ENCODE assay signal across 1 cellular context in genomic region chr22:49213731-49214352, GRCh38.
TF ChIP-seq lines count a peak whose summit lies in the region.

No MANE protein-coding gene starts in this region.

TF ChIP-seq in WTC11, 78 proteins besides CTCF, POLR2A, EP300 and RAD21 (continued from another document):
- TF ChIP-seq AFF4 (CRISPR knock-in tag; IDR thresholded peaks at IDR 0.05; ENCODE audit: borderline replicate concordance) (no peak), USF1 (CRISPR knock-in tag; IDR thresholded peaks at IDR 0.05) (no peak), E2F1 (CRISPR knock-in tag; IDR thresholded peaks at IDR 0.05) (no peak), MYBL2 (CRISPR knock-in tag; IDR thresholded peaks at IDR 0.05) (no peak), PREB (CRISPR knock-in tag; IDR thresholded peaks at IDR 0.05; ENCODE audit: borderline replicate concordance) (no peak), NFATC4 (CRISPR knock-in tag; IDR thresholded peaks at IDR 0.05) (no peak)
